11 cellular contexts compared by ENCODE assay signal in genomic region chr7:121531175-121532070, GRCh38.
DNase-seq lines count a peak whose midpoint lies in the region; ATAC-seq, FAIRE-seq and TF ChIP-seq lines count a peak whose summit lies in the region.
"Had no signal": no experiment of that assay in that cellular context is flagged by ENCODE, and none has a peak within 500 bp of the region (broad histone marks: within the 10 kb centered on the region; RNA-seq: fewer than 3 reads in every experiment).

No MANE protein-coding gene starts in this region.

- peaks cover 14% of the 10 kb centered on the region for H3K27me3 Mint-ChIP-seq in activated CD4-positive, alpha-beta T cell treated with anti-CD3 and anti-CD28 coated beads for 36 hours
- no peaks in the 10 kb centered on the region for H3K27me3 Mint-ChIP-seq in osteocyte (ENCODE audit: unreplicated experiment)

- POLR2A ChIA-PET in activated CD4-positive, alpha-beta T cell treated with anti-CD3 and anti-CD28 coated beads for 36 hours (lab: Charles Lee), result no interaction called here
- POLR2A ChIA-PET in PC-9 (lab: Charles Lee; ENCODE audit: unreplicated experiment) (interaction anchor here (0.5 to 1.4 kb wide), 4 partner anchors 26 to 136 kb away, joined by 3 to 17 read pairs (median 4); no protein-coding TSS in a partner anchor), K562 (lab: Yijun Ruan, JAX) (no interaction called here)

- no peak for TF ChIP-seq RAD21 in K562 (CRISPR knock-in tag; conservative IDR thresholded peaks at IDR 0.05 in 1 of 2, IDR thresholded peaks at IDR 0.05 in 1 of 2)

- BruUV-seq in PC-9 (replicated peaks; lab: Mats Ljungman, UMichigan) (no TSS peak), K562 (replicated peaks; lab: Mats Ljungman, UMichigan) (no TSS peak)

- peaks cover 43% of the 10 kb centered on the region for H3F3A ChIP-seq in PC-9 (ENCODE audit: insufficient read depth, low read depth)

- no peak overlapping the region for H3K4me3 Mint-ChIP-seq in activated CD4-positive, alpha-beta T cell treated with anti-CD3 and anti-CD28 coated beads for 36 hours
- no peak overlapping the region for H3K4me3 Mint-ChIP-seq in osteocyte (ENCODE audit: unreplicated experiment)
- H3K4me3 Mint-ChIP-seq: neural crest cell had no signal

- peaks cover 17% of the 10 kb centered on the region for H3K4me1 Mint-ChIP-seq in activated CD4-positive, alpha-beta T cell treated with anti-CD3 and anti-CD28 coated beads for 36 hours
- peaks cover 23% of the 10 kb centered on the region for H3K4me1 Mint-ChIP-seq in osteocyte (ENCODE audit: unreplicated experiment)

- H3K4me2 ChIP-seq in PC-9 (peak overlapping the region; percentile 76), K562 (ENCODE audit: insufficient read depth, low read length) (no peak overlapping the region)

- TF ChIP-seq EP300 in K562 (IDR thresholded peaks at IDR 0.05; ENCODE audit: low read length) (no peak), suprapubic skin (IDR thresholded peaks at IDR 0.05) (no peak)

- H3K9me3 ChIP-seq in PC-9 (ENCODE audit: insufficient read depth, low read depth) (peaks cover 23% of the 10 kb centered on the region), K562 (replicated peaks; ENCODE audit: control insufficient read depth, insufficient read depth, low read depth, low read length) (no peaks in the 10 kb centered on the region), suprapubic skin (no peaks in the 10 kb centered on the region)

- CTCF ChIA-PET in activated CD4-positive, alpha-beta T cell treated with anti-CD3 and anti-CD28 coated beads for 36 hours (lab: Charles Lee), result interaction anchor here (0.6 to 1.7 kb wide), 7 partner anchors 10 to 152 kb away, joined by 3 to 6 read pairs (median 3); no protein-coding TSS in a partner anchor
- CTCF ChIA-PET in PC-9 (lab: Charles Lee) (interaction anchor here (0.6 to 1.1 kb wide), 3 partner anchors 81 to 164 kb away, joined by 3 to 5 read pairs (median 4); partner anchors contain the start of gene FAM3C), K562 (lab: Yijun Ruan, JAX; ENCODE audit: low intra/inter-chr PET ratio) (no interaction called here)

- no peaks in the 10 kb centered on the region for H3K9me3 Mint-ChIP-seq in activated CD4-positive, alpha-beta T cell treated with anti-CD3 and anti-CD28 coated beads for 36 hours (ENCODE audit: low read depth)
- H3K9me3 Mint-ChIP-seq in osteocyte (ENCODE audit: unreplicated experiment), result no peaks in the 10 kb centered on the region
- H3K9me3 Mint-ChIP-seq: neural crest cell had no signal

- H3K4me3 ChIP-seq in PC-9 (no peak overlapping the region), K562 (no peak overlapping the region), suprapubic skin (no peak overlapping the region)

- no peaks in the 10 kb centered on the region for H3K79me2 ChIP-seq in PC-9 (ENCODE audit: low read depth)
- no peaks in the 10 kb centered on the region for H3K79me2 ChIP-seq in K562 (ENCODE audit: control insufficient read depth, insufficient read depth, low read length)

- H3K36me3 ChIP-seq in PC-9 (ENCODE audit: low read depth), result no peaks in the 10 kb centered on the region
- no peaks in the 10 kb centered on the region for H3K36me3 ChIP-seq in K562 (ENCODE audit: control insufficient read depth, insufficient read depth, low read length)
- no peaks in the 10 kb centered on the region for H3K36me3 ChIP-seq in suprapubic skin

- 4% methylated on average over 10 of the region's 10 CpGs for WGBS in K562 (ENCODE audit: insufficient coverage, low coverage, missing lambda C conversion rate)
- 79% methylated on average over 10 of the region's 10 CpGs for WGBS in suprapubic skin

- peak overlapping the region; percentile 19 for H3K27ac Mint-ChIP-seq in activated CD4-positive, alpha-beta T cell treated with anti-CD3 and anti-CD28 coated beads for 36 hours
- H3K27ac Mint-ChIP-seq in osteocyte (ENCODE audit: unreplicated experiment), result peak overlapping the region; percentile 55

- H3K4me1 ChIP-seq in PC-9 (replicated peaks; ENCODE audit: insufficient read depth) (peaks cover 41% of the 10 kb centered on the region), K562 (replicated peaks in 1 of 2; ENCODE audit: control insufficient read depth in 2 of 2, insufficient read depth in 2 of 2, low read length in 2 of 2) (no peaks in the 10 kb centered on the region; a peak in 1 of 5 replicates), suprapubic skin (peaks cover 5% of the 10 kb centered on the region)

- H3K9me2 ChIP-seq in PC-9 (ENCODE audit: insufficient read depth), result no peaks in the 10 kb centered on the region

- no peak for DNase-seq in activated CD4-positive, alpha-beta T cell treated with anti-CD3 and anti-CD28 coated beads for 36 hours
- no peak for DNase-seq in activated CD4-positive, alpha-beta T cell treated with anti-CD3 and anti-CD28 coated beads for 1 hour
- no peak for DNase-seq in PC-9
- DNase-seq in K562 (ENCODE audit: extremely low read depth in 1 of 4, low spot score in 3 of 4), result no peak
- DNase-seq in osteocyte (ENCODE audit: extremely low spot score, unreplicated experiment), result no peak
- DNase-seq in amniotic stem cell (lab: John Stamatoyannopoulos, UW), result no peak
- DNase-seq in cerebellar nuclear complex (lab: John Stamatoyannopoulos, UW), result no peak
- DNase-seq in suprapubic skin (ENCODE audit: low spot score in 2 of 2), result no peak
- DNase-seq: stimulated activated naive CD4-positive, alpha-beta T cell had no signal

- H3K27ac ChIP-seq in PC-9, result peak overlapping the region; percentile 97
- no peak overlapping the region for H3K27ac ChIP-seq in K562 (ENCODE audit: extremely low read depth, low read depth, low read length)
- H3K27ac ChIP-seq in suprapubic skin, result no peak overlapping the region

- no peaks in the 10 kb centered on the region for H3K9me1 ChIP-seq in K562 (ENCODE audit: control insufficient read depth, insufficient read depth, low read length)

- ATAC-seq in activated CD4-positive, alpha-beta T cell treated with anti-CD3 and anti-CD28 coated beads for 36 hours, result no peak
- peak; percentile 56; the same call in 2 of the 3 replicates for ATAC-seq in K562

- H4K20me1 ChIP-seq in PC-9 (ENCODE audit: insufficient read depth) (no peaks in the 10 kb centered on the region), K562 (replicated peaks; ENCODE audit: control insufficient read depth, insufficient read depth, low read length) (no peaks in the 10 kb centered on the region)

- no peaks in the 10 kb centered on the region for H3K36me3 Mint-ChIP-seq in activated CD4-positive, alpha-beta T cell treated with anti-CD3 and anti-CD28 coated beads for 36 hours (ENCODE audit: low read depth)
- no peaks in the 10 kb centered on the region for H3K36me3 Mint-ChIP-seq in osteocyte (ENCODE audit: unreplicated experiment)

- no peaks in the 10 kb centered on the region for H3K27me3 ChIP-seq in PC-9 (ENCODE audit: insufficient read depth, low read depth)
- H3K27me3 ChIP-seq in K562 (ENCODE audit: control insufficient read depth in 2 of 2, insufficient read depth in 2 of 2, low read length in 2 of 2), result no peaks in the 10 kb centered on the region
- no peaks in the 10 kb centered on the region for H3K27me3 ChIP-seq in suprapubic skin

- intact Hi-C loops in activated CD4-positive, alpha-beta T cell treated with anti-CD3 and anti-CD28 coated beads for 36 hours (cut with DNase I, micrococcal nuclease), result no loop called here
- intact Hi-C loops in PC-9 (cut with micrococcal nuclease; ENCODE audit: unreplicated experiment) (no loop called here), K562 (cut with micrococcal nuclease) (no loop called here)

- no peak for TF ChIP-seq POLR2A in K562 (conservative IDR thresholded peaks at IDR 0.05)
- TF ChIP-seq POLR2A in suprapubic skin (IDR thresholded peaks at IDR 0.05), result no peak

- H3K9ac ChIP-seq in K562 (ENCODE audit: insufficient read depth in 1 of 2, low read depth in 2 of 2, low read length in 2 of 2), result no peak overlapping the region

- in situ Hi-C loops in K562 (cut with MboI), result loop anchor here (25.0 kb wide), 1 partner anchor 744 kb away; no protein-coding TSS in a partner anchor

- H2AFZ ChIP-seq in PC-9, result no peak overlapping the region
- no peak overlapping the region for H2AFZ ChIP-seq in K562 (ENCODE audit: low read depth, low read length)

- no peak for TF ChIP-seq CTCF in PC-9 (conservative IDR thresholded peaks at IDR 0.05)
- no peak for TF ChIP-seq CTCF in K562 (IDR thresholded peaks at IDR 0.05 in 2 of 3, conservative IDR thresholded peaks at IDR 0.05 in 1 of 3; ENCODE audit: insufficient read depth in 2 of 3, low read depth in 1 of 3, low read length in 3 of 3)
- no peak for TF ChIP-seq CTCF in osteocyte (IDR thresholded peaks at IDR 0.05)
- no peak for TF ChIP-seq CTCF in suprapubic skin (IDR thresholded peaks at IDR 0.05)

- FAIRE-seq in K562 (lab: Jason Lieb, UNC), result no peak
- FAIRE-seq: islet of Langerhans had no signal

TF ChIP-seq in K562, 482 proteins besides CTCF, POLR2A, EP300 and RAD21 (continues in another document):
- TF ChIP-seq JUN (IDR thresholded peaks at IDR 0.05; ENCODE audit: borderline replicate concordance, low read depth, low read length), result 0 out of 2 replicates have a peak, but pooled peaks have one; percentile 2
- no peak for TF ChIP-seq JUN (CRISPR knock-in tag; IDR thresholded peaks at IDR 0.05; ENCODE audit: borderline replicate concordance)
- TF ChIP-seq MYNN (IDR thresholded peaks at IDR 0.05), result no peak
- no peak for TF ChIP-seq MYNN (CRISPR knock-in tag; IDR thresholded peaks at IDR 0.05)
- no peak for TF ChIP-seq CREB5 (CRISPR knock-in tag; IDR thresholded peaks at IDR 0.05)
- TF ChIP-seq PTRF (tag; IDR thresholded peaks at IDR 0.05), result no peak
- TF ChIP-seq CBX5 (IDR thresholded peaks at IDR 0.05; ENCODE audit: borderline replicate concordance, low read depth), result peak; percentile 77; the same call in 1 of the 2 replicates
- 0 out of 2 replicates have a peak, but pooled peaks have one; percentile 45 for TF ChIP-seq ZNF445 (CRISPR knock-in tag; IDR thresholded peaks at IDR 0.05; ENCODE audit: low read depth)
- no peak for TF ChIP-seq DIDO1 (tag; IDR thresholded peaks at IDR 0.05; ENCODE audit: low read depth)
